Comparison of ENCODE assay signal across 29 cellular contexts in the genomic region with DNA sequence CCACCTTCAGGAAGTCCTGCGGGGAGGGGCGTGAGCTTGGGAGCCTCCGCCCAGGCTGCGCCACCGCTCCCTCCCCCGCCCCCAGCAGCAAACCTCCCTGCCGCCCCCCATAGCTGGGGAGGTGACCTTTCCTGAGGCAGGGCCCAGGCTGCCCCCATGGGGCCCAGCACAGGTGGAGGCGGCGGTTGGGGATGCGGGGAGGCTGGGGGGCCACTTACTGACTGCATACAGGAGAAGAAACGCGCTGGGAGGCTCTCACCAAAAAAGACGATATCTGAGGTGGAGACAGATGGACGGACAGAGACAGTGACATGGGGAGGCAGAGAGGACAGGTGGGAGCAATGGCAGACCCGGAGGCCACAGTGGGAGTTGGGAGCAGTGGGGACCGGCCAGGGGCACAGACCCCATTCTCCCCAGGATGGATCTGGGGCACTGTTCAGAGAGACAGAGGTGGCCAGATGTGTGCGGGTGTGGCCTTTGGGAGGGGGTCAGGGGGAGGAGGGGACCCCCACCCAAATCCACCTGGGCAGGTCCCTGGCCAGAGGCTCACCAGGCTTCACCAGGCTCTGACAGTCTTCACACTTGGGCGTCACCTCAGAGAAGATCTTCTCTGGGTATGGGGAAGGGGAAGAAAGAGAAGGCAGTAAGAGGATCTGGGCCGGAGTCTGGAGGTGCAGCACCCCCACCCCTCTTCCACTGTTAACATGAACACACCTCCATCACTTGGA. TPM values are rescaled to one million over a fixed set of nuclear protein-coding genes. Genes with fewer than 3 reads are reported as not detected.
DNase-seq lines count a peak whose midpoint lies in the region; ATAC-seq and TF ChIP-seq lines count a peak whose summit lies in the region.
"Had no signal": no experiment of that assay in that cellular context is flagged by ENCODE, and none has a peak within 500 bp of the region (broad histone marks: within the 10 kb centered on the region; RNA-seq: fewer than 3 reads in every experiment).

No MANE protein-coding gene starts in this region.

- H2AFZ ChIP-seq in neural progenitor cell (replicated peaks): no peak overlapping the region
- H2AFZ ChIP-seq: GM23338, parathyroid adenoma had no signal

- no peaks in the 10 kb centered on the region for H3K9me3 ChIP-seq in neural progenitor cell (ENCODE audit: low read depth)
- H3K9me3 ChIP-seq: gastrocnemius medialis, right lobe of liver, testis, vagina had no signal

- no peaks in the 10 kb centered on the region for H3K36me3 ChIP-seq in neural progenitor cell

- H4K20me1 ChIP-seq in neural progenitor cell (ENCODE audit: low read depth): no peaks in the 10 kb centered on the region

- peaks cover 3% of the 10 kb centered on the region for H3F3A ChIP-seq in neural progenitor cell (ENCODE audit: low read depth)

- H3K4me1 Mint-ChIP-seq in T-helper 2 cell treated with Interferon-gamma antibody and Interleukin-4, amounts not matched to agents 5 μg/mL and 100 μg/mL, for 36 hours (ENCODE audit: low read depth): peaks cover 22% of the 10 kb centered on the region
- H3K4me1 Mint-ChIP-seq in central memory CD8-positive, alpha-beta T cell: peaks cover 30% of the 10 kb centered on the region
- H3K4me1 Mint-ChIP-seq in neural progenitor cell: peaks cover 8% of the 10 kb centered on the region

- no peak overlapping the region for H3K4me2 ChIP-seq in neural progenitor cell
- H3K4me2 ChIP-seq: GM23338 had no signal

- no peak for ATAC-seq in central memory CD8-positive, alpha-beta T cell (replicated peaks; ENCODE audit: extremely low read depth, poor library complexity, severe bottlenecking)
- no peak for ATAC-seq in HG02884 (IDR thresholded peaks at IDR 0.05; ENCODE audit: unreplicated experiment)
- ATAC-seq: esophagus mucosa, gastrocnemius medialis had no signal

- no peak overlapping the region for H3K9ac ChIP-seq in neural progenitor cell
- H3K9ac ChIP-seq: parathyroid adenoma had no signal

- H3K4me3 Mint-ChIP-seq in T-helper 2 cell treated with Interferon-gamma antibody and Interleukin-4, amounts not matched to agents 5 μg/mL and 100 μg/mL, for 36 hours: no peak overlapping the region
- H3K4me3 Mint-ChIP-seq in central memory CD8-positive, alpha-beta T cell: no peak overlapping the region
- no peak overlapping the region for H3K4me3 Mint-ChIP-seq in neural progenitor cell
- H3K4me3 Mint-ChIP-seq: activated T-helper 1 cell treated with anti-CD3 and anti-CD28 coated beads, Interleukin-12 subunit alpha, Interleukin-12 subunit beta, Interleukin-2, Interleukin-4 antibody, amounts not matched to agents 30 ng/mL and 10 ng/mL and 1 ng/mL, durations not matched to agents 14 hours and 24 hours and 36 hours; GM23338; T-helper 1 cell treated with Interleukin-12 subunit alpha and Interleukin-12 subunit beta and Interleukin-4 antibody, amounts not matched to agents 30 μg/mL and 1 μg/mL, for 36 hours had no signal

- H3K36me3 Mint-ChIP-seq in T-helper 2 cell treated with Interferon-gamma antibody and Interleukin-4, amounts not matched to agents 5 μg/mL and 100 μg/mL, for 36 hours (ENCODE audit: low read depth): peaks cover 20% of the 10 kb centered on the region
- peaks cover 25% of the 10 kb centered on the region for H3K36me3 Mint-ChIP-seq in central memory CD8-positive, alpha-beta T cell (ENCODE audit: insufficient read depth)
- no peaks in the 10 kb centered on the region for H3K36me3 Mint-ChIP-seq in neural progenitor cell

- H3K27me3 Mint-ChIP-seq in T-helper 2 cell treated with Interferon-gamma antibody and Interleukin-4, amounts not matched to agents 5 μg/mL and 100 μg/mL, for 36 hours (ENCODE audit: low read depth): no peaks in the 10 kb centered on the region
- no peaks in the 10 kb centered on the region for H3K27me3 Mint-ChIP-seq in central memory CD8-positive, alpha-beta T cell
- peaks cover 8% of the 10 kb centered on the region for H3K27me3 Mint-ChIP-seq in neural progenitor cell (ENCODE audit: insufficient read depth, low read depth)

- peaks cover 8% of the 10 kb centered on the region for H3K4me1 ChIP-seq in neural progenitor cell

- H3K9me3 Mint-ChIP-seq in T-helper 2 cell treated with Interferon-gamma antibody and Interleukin-4, amounts not matched to agents 5 μg/mL and 100 μg/mL, for 36 hours: no peaks in the 10 kb centered on the region
- H3K9me3 Mint-ChIP-seq in central memory CD8-positive, alpha-beta T cell: no peaks in the 10 kb centered on the region
- H3K9me3 Mint-ChIP-seq in neural progenitor cell: no peaks in the 10 kb centered on the region
- H3K9me3 Mint-ChIP-seq: activated T-helper 1 cell treated with anti-CD3 and anti-CD28 coated beads, Interleukin-12 subunit alpha, Interleukin-12 subunit beta, Interleukin-2, Interleukin-4 antibody, amounts not matched to agents 30 ng/mL and 10 ng/mL and 1 ng/mL, durations not matched to agents 14 hours and 24 hours and 36 hours; GM23338; T-helper 1 cell treated with Interleukin-12 subunit alpha and Interleukin-12 subunit beta and Interleukin-4 antibody, amounts not matched to agents 30 μg/mL and 1 μg/mL, for 36 hours had no signal

- H3K4me3 ChIP-seq in neural progenitor cell: no peak overlapping the region
- H3K4me3 ChIP-seq: gastrocnemius medialis, GM23338, right lobe of liver, testis, vagina had no signal

- peak overlapping the region; percentile 67 for H3K27ac Mint-ChIP-seq in T-helper 2 cell treated with Interferon-gamma antibody and Interleukin-4, amounts not matched to agents 5 μg/mL and 100 μg/mL, for 36 hours
- peak overlapping the region; percentile 71 for H3K27ac Mint-ChIP-seq in central memory CD8-positive, alpha-beta T cell (ENCODE audit: low read depth)
- peak overlapping the region; percentile 50 for H3K27ac Mint-ChIP-seq in neural progenitor cell
- H3K27ac Mint-ChIP-seq: activated T-helper 1 cell treated with anti-CD3 and anti-CD28 coated beads, Interleukin-12 subunit alpha, Interleukin-12 subunit beta, Interleukin-2, Interleukin-4 antibody, amounts not matched to agents 30 ng/mL and 10 ng/mL and 1 ng/mL, durations not matched to agents 14 hours and 24 hours and 36 hours; GM23338; T-helper 1 cell treated with Interleukin-12 subunit alpha and Interleukin-12 subunit beta and Interleukin-4 antibody, amounts not matched to agents 30 μg/mL and 1 μg/mL, for 36 hours had no signal

- DNase-seq in T-helper 2 cell treated with Interferon-gamma antibody and Interleukin-4, amounts not matched to agents 5 μg/mL and 100 μg/mL, for 36 hours (ENCODE audit: low spot score): no peak
- DNase-seq in T-helper 2 cell (no peak), RWPE1 (ENCODE audit: low spot score) (no peak), neural progenitor cell (ENCODE audit: low spot score) (no peak), EL (no peak), KG1 (lab: John Stamatoyannopoulos, UW) (no peak)
- no peak for DNase-seq in central memory CD8-positive, alpha-beta T cell (ENCODE audit: low spot score in 2 of 2)
- DNase-seq: 8988T, aorta, C1 segment of cervical spinal cord, gastrocnemius medialis, GDM1, Kasumi-1, kidney glomerular epithelial cell, mammary epithelial cell, NCI-H1092, NCI-H2029 treated with DMSO at 0.1 percent for 48 hours, NCI-H345, right lobe of liver, SIG-M5, testis had no signal

- H3K27me3 ChIP-seq in neural progenitor cell: no peaks in the 10 kb centered on the region
- H3K27me3 ChIP-seq: gastrocnemius medialis, right lobe of liver, testis, vagina had no signal

- H3K79me2 ChIP-seq in neural progenitor cell (ENCODE audit: low read depth): no peaks in the 10 kb centered on the region
- H3K79me2 ChIP-seq: parathyroid adenoma had no signal

- POLR2A ChIA-PET in RWPE1 (lab: Yijun Ruan, JAX; ENCODE audit: low non-redundant PET): no interaction called here

- H3K27ac ChIP-seq in RWPE1 (0 out of 2 replicates have a peak overlapping the region, but pooled peaks have one; percentile 14), neural progenitor cell (no peak overlapping the region)
- H3K27ac ChIP-seq: gastrocnemius medialis, parathyroid adenoma, right lobe of liver, testis, vagina had no signal

- TF ChIP-seq CTCF in RWPE1 (conservative IDR thresholded peaks at IDR 0.05; ENCODE audit: low read depth) (no peak), neural progenitor cell (IDR thresholded peaks at IDR 0.05) (no peak)

- CTCF ChIA-PET in RWPE1 (lab: Yijun Ruan, JAX): interaction anchor here (0.7 kb wide), 1 partner anchor 50 kb away, joined by 3 read pairs; no protein-coding TSS in a partner anchor

RNA-seq across cellular contexts. Expression of a gene that starts 3.0 kb away (rescaled TPM):
- 4.7 and 5.4 TPM in 2 replicates for total RNA-seq in neural progenitor cell (ENCODE audit: low replicate concordance)

RNA-seq across cellular contexts. Expression of a gene that starts 18.4 kb away (rescaled TPM):
- total RNA-seq in neural progenitor cell (ENCODE audit: low replicate concordance): 10.9 and 15.2 TPM in 2 replicates

RNA-seq across cellular contexts. Expression of a gene that starts 18.7 kb away (rescaled TPM):
- total RNA-seq in neural progenitor cell (ENCODE audit: low replicate concordance): 8.3 and 11.5 TPM in 2 replicates

RNA-seq across cellular contexts. Expression of a gene that starts 30.9 kb away (rescaled TPM):
- total RNA-seq in neural progenitor cell (ENCODE audit: low replicate concordance): 1.1 and 1.3 TPM in 2 replicates
- total RNA-seq: aorta, GM23338, HT1080, vagina had no signal

RNA-seq across cellular contexts. Expression of a gene that starts 31.3 kb away (rescaled TPM):
- 436 and 583 TPM in 2 replicates for total RNA-seq in neural progenitor cell (ENCODE audit: low replicate concordance)
